In genomic region chr12:105485321-105485910, GRCh38 we compare ENCODE assay signal across 1 cellular context.
TF ChIP-seq lines count a peak whose summit lies in the region.

No MANE protein-coding gene starts in this region.

TF ChIP-seq in IMR-90, 13 proteins besides CTCF, POLR2A, EP300 and RAD21 (continued from another document):
- 0 out of 2 replicates have a peak, but pooled peaks have one; percentile 8 for TF ChIP-seq CEBPB (IDR thresholded peaks at IDR 0.05; ENCODE audit: low read depth, low read length)
- TF ChIP-seq RCOR1 (IDR thresholded peaks at IDR 0.05; ENCODE audit: insufficient replicate concordance, low read length) = peak; percentile 59
- no peak for TF ChIP-seq RFX5 (IDR thresholded peaks at IDR 0.05; ENCODE audit: low read depth, low read length)
